Comparison of ENCODE assay signal across 8 cellular contexts in genomic region chr2:1140389-1141003, GRCh38.
DNase-seq lines count a peak whose midpoint lies in the region; ATAC-seq and TF ChIP-seq lines count a peak whose summit lies in the region.

No MANE protein-coding gene starts in this region.

- peak; percentile 58 for TF ChIP-seq CTCF in SK-N-SH (IDR thresholded peaks at IDR 0.05)
- peak; percentile 58 for TF ChIP-seq CTCF in HL-60 (IDR thresholded peaks at IDR 0.05; ENCODE audit: insufficient read depth, low read length)
- peak; percentile 99 for TF ChIP-seq CTCF in activated CD8-positive, alpha-beta T cell treated with anti-CD3 and anti-CD28 coated beads for 36 hours (IDR thresholded peaks at IDR 0.05)
- TF ChIP-seq CTCF in esophagus muscularis mucosa (IDR thresholded peaks at IDR 0.05) = peak; percentile 52 to 89 (median 62)

- H3K36me3 ChIP-seq in SK-N-SH (replicated peaks in 1 of 2; ENCODE audit: control insufficient read depth in 1 of 2, insufficient read depth in 2 of 2, low read length in 1 of 2) = no peaks in the 10 kb centered on the region
- H3K36me3 ChIP-seq in esophagus muscularis mucosa = no peaks in the 10 kb centered on the region
- H3K36me3 ChIP-seq in trophoblast cell (ENCODE audit: control insufficient read depth in 1 of 2, insufficient read depth in 2 of 2, low read length in 2 of 2) = no peaks in the 10 kb centered on the region

- H3K27me3 ChIP-seq in SK-N-SH (ENCODE audit: insufficient read depth) (no peaks in the 10 kb centered on the region), HL-60 (ENCODE audit: insufficient read depth, poor library complexity, severe bottlenecking) (no peaks in the 10 kb centered on the region), esophagus muscularis mucosa (no peaks in the 10 kb centered on the region), trophoblast cell (ENCODE audit: insufficient read depth, low read length) (no peaks in the 10 kb centered on the region)

- no peaks in the 10 kb centered on the region for H3K9me2 ChIP-seq in SK-N-SH

- TF ChIP-seq EP300 in SK-N-SH (IDR thresholded peaks at IDR 0.05; ENCODE audit: borderline replicate concordance in 1 of 2, low read depth in 1 of 2, low read length in 1 of 2) = no peak
- TF ChIP-seq EP300 in esophagus muscularis mucosa (IDR thresholded peaks at IDR 0.05) = no peak

- no peaks in the 10 kb centered on the region for H4K20me1 ChIP-seq in SK-N-SH (ENCODE audit: insufficient read depth)

- H3K27ac ChIP-seq in SK-N-SH (ENCODE audit: low read depth in 2 of 2, low read length in 1 of 2) = no peak overlapping the region
- no peak overlapping the region for H3K27ac ChIP-seq in HL-60 (replicated peaks)
- peak overlapping the region; percentile 38 to 53 (median 50) for H3K27ac ChIP-seq in esophagus muscularis mucosa (replicated peaks in 1 of 4)
- H3K27ac ChIP-seq in trophoblast cell (ENCODE audit: low read depth, low read length) = no peak overlapping the region

- H3K27ac Mint-ChIP-seq in activated CD8-positive, alpha-beta T cell treated with anti-CD3 and anti-CD28 coated beads for 36 hours = no peak overlapping the region

- H3K9me3 Mint-ChIP-seq in activated CD8-positive, alpha-beta T cell treated with anti-CD3 and anti-CD28 coated beads for 36 hours = peaks cover 10% of the 10 kb centered on the region

- H3K23ac ChIP-seq in trophoblast cell (ENCODE audit: low read length) = no peak overlapping the region

- no peak overlapping the region for H3K14ac ChIP-seq in trophoblast cell (ENCODE audit: low read length)

- H3F3A ChIP-seq in SK-N-SH (replicated peaks; ENCODE audit: insufficient read depth) = no peaks in the 10 kb centered on the region

- no peak overlapping the region for H4K91ac ChIP-seq in trophoblast cell (ENCODE audit: low read depth, low read length)

- intact Hi-C loops in activated CD8-positive, alpha-beta T cell treated with anti-CD3 and anti-CD28 coated beads for 36 hours (cut with micrococcal nuclease) = no loop called here
- intact Hi-C loops in esophagus muscularis mucosa (cut with DNase I) = no loop called here

- H3K4me3 Mint-ChIP-seq in activated CD8-positive, alpha-beta T cell treated with anti-CD3 and anti-CD28 coated beads for 36 hours = no peak overlapping the region

- H3K18ac ChIP-seq in trophoblast cell (ENCODE audit: low read length) = no peak overlapping the region

- H3K9me3 ChIP-seq in SK-N-SH (no peaks in the 10 kb centered on the region), esophagus muscularis mucosa (no peaks in the 10 kb centered on the region), trophoblast cell (ENCODE audit: insufficient read depth, low read depth, low read length) (peaks cover 3% of the 10 kb centered on the region)

- H3K27me3 Mint-ChIP-seq in activated CD8-positive, alpha-beta T cell treated with anti-CD3 and anti-CD28 coated beads for 36 hours = peaks cover 1% of the 10 kb centered on the region

- H3K79me2 ChIP-seq in SK-N-SH (ENCODE audit: insufficient read depth) (no peaks in the 10 kb centered on the region), trophoblast cell (ENCODE audit: control insufficient read depth, insufficient read depth, low read length, poor library complexity) (no peaks in the 10 kb centered on the region)

- H3K4me3 ChIP-seq in SK-N-SH (ENCODE audit: low read depth in 2 of 2, low read length in 1 of 2) = no peak overlapping the region
- no peak overlapping the region for H3K4me3 ChIP-seq in HL-60 (replicated peaks; ENCODE audit: insufficient read depth, low read length)
- no peak overlapping the region for H3K4me3 ChIP-seq in esophagus muscularis mucosa
- H3K4me3 ChIP-seq in trophoblast cell (ENCODE audit: low read depth, low read length) = no peak overlapping the region

- H2BK120ac ChIP-seq in trophoblast cell (ENCODE audit: insufficient read depth, low read length, poor library complexity) = no peak overlapping the region

- H3K4me2 ChIP-seq in SK-N-SH (no peak overlapping the region), trophoblast cell (ENCODE audit: low read length) (no peak overlapping the region)

- no peak for TF ChIP-seq POLR2A in esophagus muscularis mucosa (IDR thresholded peaks at IDR 0.05; ENCODE audit: low read depth)

- POLR2A ChIA-PET in SK-N-SH (lab: Yijun Ruan, JAX) = interaction anchor here (1.5 kb wide), 1 partner anchor 9 kb away, joined by 3 read pairs; no protein-coding TSS in a partner anchor
- POLR2A ChIA-PET in activated CD8-positive, alpha-beta T cell treated with anti-CD3 and anti-CD28 coated beads for 36 hours (lab: Charles Lee) = no interaction called here

- H2BK5ac ChIP-seq in trophoblast cell (ENCODE audit: low read depth, low read length, poor library complexity) = no peak overlapping the region

- 32% methylated on average over 17 of the region's 17 CpGs for WGBS in SK-N-SH (ENCODE audit: low lambda C conversion rate)
- WGBS in esophagus muscularis mucosa = 40% methylated on average over 17 of the region's 17 CpGs
- no CpG with 5 or more reads among the region's 17 CpGs for WGBS in trophoblast cell (ENCODE audit: extremely low coverage, insufficient coverage, insufficient read length)

- ATAC-seq in SK-N-SH treated with all-trans-retinoic acid at 6 μM for 48 hours = no peak; the same call in 2 of the 3 replicates
- peak; percentile 98 for ATAC-seq in activated CD8-positive, alpha-beta T cell treated with anti-CD3 and anti-CD28 coated beads for 36 hours

- peak; percentile 90 for DNase-seq in SK-N-SH
- no peak for DNase-seq in HL-60 (ENCODE audit: low read depth in 1 of 2, low spot score in 1 of 2)
- peak; percentile 56 for DNase-seq in activated CD8-positive, alpha-beta T cell treated with anti-CD3 and anti-CD28 coated beads for 36 hours
- DNase-seq in esophagus muscularis mucosa (ENCODE audit: extremely low spot score) = no peak
- peak; percentile 6 to 57 for DNase-seq in trophoblast cell
- DNase-seq in putamen (ENCODE audit: low spot score) = no peak
- no peak for DNase-seq in cerebellar nuclear complex (lab: John Stamatoyannopoulos, UW)

- no peak overlapping the region for H2AK5ac ChIP-seq in trophoblast cell (ENCODE audit: low read length)

- no peak overlapping the region for H4K8ac ChIP-seq in trophoblast cell (ENCODE audit: low read depth, low read length)

- H3K4ac ChIP-seq in trophoblast cell (ENCODE audit: low read depth, low read length) = no peak overlapping the region

- H3K79me1 ChIP-seq in trophoblast cell (ENCODE audit: low read length) = no peaks in the 10 kb centered on the region

- peaks cover 9% of the 10 kb centered on the region for H3K36me3 Mint-ChIP-seq in activated CD8-positive, alpha-beta T cell treated with anti-CD3 and anti-CD28 coated beads for 36 hours (ENCODE audit: low read depth)

- H2BK12ac ChIP-seq in trophoblast cell (ENCODE audit: low read length) = no peak overlapping the region

- no peak overlapping the region for H3K9ac ChIP-seq in SK-N-SH
- H3K9ac ChIP-seq in trophoblast cell (ENCODE audit: low read length) = no peak overlapping the region

- TF ChIP-seq RAD21 in SK-N-SH (IDR thresholded peaks at IDR 0.05; ENCODE audit: low read length) = peak; percentile 65

- H3K4me1 ChIP-seq in SK-N-SH (ENCODE audit: control insufficient read depth in 1 of 2, insufficient read depth in 2 of 2, low read depth in 1 of 2, low read length in 1 of 2) (no peaks in the 10 kb centered on the region; a peak in 1 of 4 replicates), esophagus muscularis mucosa (peaks cover 0 to 5% (median 0%) of the 10 kb centered on the region in 4 donors), trophoblast cell (ENCODE audit: control insufficient read depth in 1 of 2, insufficient read depth in 2 of 2, low read length in 2 of 2) (no peaks in the 10 kb centered on the region)

- H4K12ac ChIP-seq in trophoblast cell (ENCODE audit: low read depth, low read length) = no peak overlapping the region

- CTCF ChIA-PET in SK-N-SH (lab: Yijun Ruan, JAX) = interaction anchor here (0.6 to 3.7 kb wide), 52 partner anchors 9 to 605 kb away, joined by 3 to 46 read pairs (median 5); partner anchors contain the start of gene SNTG2
- CTCF ChIA-PET in activated CD8-positive, alpha-beta T cell treated with anti-CD3 and anti-CD28 coated beads for 36 hours (lab: Charles Lee) = interaction anchor here (0.6 to 2.6 kb wide), 20 partner anchors 9 to 409 kb away, joined by 3 to 17 read pairs (median 3); no protein-coding TSS in a partner anchor

- H3K4me1 Mint-ChIP-seq in activated CD8-positive, alpha-beta T cell treated with anti-CD3 and anti-CD28 coated beads for 36 hours (ENCODE audit: low read depth) = peaks cover 15% of the 10 kb centered on the region

- no peak overlapping the region for H2AFZ ChIP-seq in SK-N-SH (ENCODE audit: low read depth)
- no peak overlapping the region for H2AFZ ChIP-seq in trophoblast cell (ENCODE audit: insufficient read depth, low read length, poor library complexity)

TF ChIP-seq in SK-N-SH, 30 proteins besides CTCF, POLR2A, EP300 and RAD21 (continues in another document):
- no peak for TF ChIP-seq MEF2A (IDR thresholded peaks at IDR 0.05; ENCODE audit: borderline replicate concordance, low read depth)
- peak; percentile 39; the same call in 1 of the 2 replicates for TF ChIP-seq SMC3 (IDR thresholded peaks at IDR 0.05; ENCODE audit: low read depth, low read length)
- no peak for TF ChIP-seq PBX3 (IDR thresholded peaks at IDR 0.05)
- TF ChIP-seq FOSL2 (IDR thresholded peaks at IDR 0.05; ENCODE audit: borderline replicate concordance, low read depth) = no peak

TF ChIP-seq in SK-N-SH treated with all-trans-retinoic acid at 6 μM for 48 hours, 23 proteins besides CTCF, POLR2A, EP300 and RAD21:
- no peak for TF ChIP-seq CREB5 (CRISPR knock-in tag; IDR thresholded peaks at IDR 0.05; ENCODE audit: low read depth)

Comparison
In these comparisons a context has a peak if more than half of its experiments do, and no peak if none do; other contexts are left out.
1. DNase-seq: peak in SK-N-SH (single experiment), activated CD8-positive, alpha-beta T cell treated with anti-CD3 and anti-CD28 coated beads for 36 hours (single experiment) and trophoblast cell (2 of 2); none in HL-60 (0 of 2), esophagus muscularis mucosa (single experiment), putamen (single experiment) and cerebellar nuclear complex (0 of 2).
2. H3K27ac ChIP-seq: peak in esophagus muscularis mucosa (4 of 4); none in SK-N-SH (0 of 2), HL-60 (single experiment) and trophoblast cell (single experiment).
3. Peak in every context shown above with its lines, with median percentiles within 50 percentile points of each other: CTCF ChIP-seq.